19 cellular contexts compared by ENCODE assay signal in the genomic region with DNA sequence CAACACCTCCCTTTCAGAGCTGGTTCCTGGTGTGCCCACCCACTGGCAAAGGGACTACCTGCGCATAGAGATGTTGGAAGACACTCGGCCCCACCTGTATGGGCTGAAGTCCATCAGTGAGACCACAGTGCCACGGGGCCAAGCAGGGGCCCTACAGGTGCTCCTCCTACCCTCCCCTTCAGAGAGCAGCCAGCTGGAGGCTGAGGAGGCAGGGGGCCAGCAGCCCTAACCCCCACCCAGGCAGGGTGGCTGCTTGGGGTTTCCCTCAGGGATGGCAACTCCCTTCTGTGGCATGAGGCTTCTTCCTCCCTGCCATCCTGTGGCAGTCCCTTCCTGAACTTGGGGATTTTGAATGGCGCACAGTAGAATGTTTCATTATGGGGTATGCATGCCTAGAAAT.
A peak's percentile ranks its signal among the peaks of the same experiment; 100 is the strongest.
DNase-seq lines count a peak whose midpoint lies in the region; ATAC-seq, FAIRE-seq and TF ChIP-seq lines count a peak whose summit lies in the region.
"Had no signal": no experiment of that assay in that cellular context is flagged by ENCODE, and none has a peak within 500 bp of the region (broad histone marks: within the 10 kb centered on the region; RNA-seq: fewer than 3 reads in every experiment).

No MANE protein-coding gene starts in this region.

- CTCF ChIA-PET in activated naive CD4-positive, alpha-beta T cell treated with anti-CD3 and anti-CD28 coated beads for 36 hours (lab: Charles Lee) = no interaction called here

- TF ChIP-seq POLR2A in H54 (IDR thresholded peaks at IDR 0.05; ENCODE audit: low read depth, low read length) = no peak

- intact Hi-C loops in activated naive CD4-positive, alpha-beta T cell treated with anti-CD3 and anti-CD28 coated beads for 36 hours (cut with micrococcal nuclease) = no loop called here

- H3K36me3 Mint-ChIP-seq in activated naive CD4-positive, alpha-beta T cell treated with anti-CD3 and anti-CD28 coated beads for 36 hours (ENCODE audit: low read depth) = peaks cover 20% of the 10 kb centered on the region
- H3K36me3 Mint-ChIP-seq in activated naive CD8-positive, alpha-beta T cell = peaks cover 15% of the 10 kb centered on the region

- no peak for DNase-seq in activated naive CD4-positive, alpha-beta T cell treated with anti-CD3 and anti-CD28 coated beads for 36 hours
- no peak for DNase-seq in activated naive CD4-positive, alpha-beta T cell (lab: John Stamatoyannopoulos, UW)
- DNase-seq in mesenteric fat pad (ENCODE audit: low spot score) (peak; percentile 81), H54 (ENCODE audit: insufficient read length, low spot score) (no peak), LoVo (ENCODE audit: low spot score) (no peak)
- peak; percentile 3 for DNase-seq in stimulated activated naive CD8-positive, alpha-beta T cell treated with anti-CD3 and anti-CD28 coated beads, Interleukin-15, Interleukin-2, amounts not matched to agents 100 U/mL and 50 U/mL, for 24 hours
- no peak for DNase-seq in activated CD4-positive, alpha-beta T cell treated with anti-CD3 and anti-CD28 coated beads, Interleukin-2, amount 50 U/mL, for 4 hours
- DNase-seq: DMS79 treated with DMSO at 0.1 percent for 48 hours, MV-4-11, NCI-H1436, NCI-H510A treated with DMSO at 0.1 percent for 48 hours had no signal

- FAIRE-seq in H54 (lab: Jason Lieb, UNC) = no peak
- FAIRE-seq: A549, D721Med, G401.6, GM12892, GM19239, RCC 7860 had no signal

- peak overlapping the region; percentile 51 for H3K27ac Mint-ChIP-seq in activated naive CD4-positive, alpha-beta T cell treated with anti-CD3 and anti-CD28 coated beads for 36 hours
- peak overlapping the region; percentile 61 for H3K27ac Mint-ChIP-seq in activated naive CD8-positive, alpha-beta T cell

- no peak for ATAC-seq in stimulated activated naive CD8-positive, alpha-beta T cell treated with anti-CD3 and anti-CD28 coated beads, Interleukin-15, Interleukin-2, amounts not matched to agents 100 U/mL and 50 U/mL, for 24 hours
- ATAC-seq: A549 had no signal

- H3K27me3 Mint-ChIP-seq in activated naive CD4-positive, alpha-beta T cell treated with anti-CD3 and anti-CD28 coated beads for 36 hours (ENCODE audit: low read depth) = no peaks in the 10 kb centered on the region
- no peaks in the 10 kb centered on the region for H3K27me3 Mint-ChIP-seq in activated naive CD8-positive, alpha-beta T cell
- H3K27me3 Mint-ChIP-seq: IgD-negative memory B cell had no signal

- peaks cover 87% of the 10 kb centered on the region for H3K4me1 Mint-ChIP-seq in activated naive CD4-positive, alpha-beta T cell treated with anti-CD3 and anti-CD28 coated beads for 36 hours (ENCODE audit: low read depth)
- H3K4me1 Mint-ChIP-seq in activated naive CD8-positive, alpha-beta T cell (ENCODE audit: low read depth) = peaks cover 94% of the 10 kb centered on the region

- H3K9me3 Mint-ChIP-seq in activated naive CD4-positive, alpha-beta T cell treated with anti-CD3 and anti-CD28 coated beads for 36 hours = no peaks in the 10 kb centered on the region
- H3K9me3 Mint-ChIP-seq in activated naive CD8-positive, alpha-beta T cell (ENCODE audit: low read depth) = no peaks in the 10 kb centered on the region
- H3K9me3 Mint-ChIP-seq: IgD-negative memory B cell had no signal

- H3K4me3 Mint-ChIP-seq in activated naive CD4-positive, alpha-beta T cell treated with anti-CD3 and anti-CD28 coated beads for 36 hours = no peak overlapping the region
- H3K4me3 Mint-ChIP-seq in activated naive CD8-positive, alpha-beta T cell = no peak overlapping the region
- H3K4me3 Mint-ChIP-seq: IgD-negative memory B cell had no signal

Comparison
In these comparisons a context has a peak if more than half of its experiments do, and no peak if none do; other contexts are left out.
1. DNase-seq: peak in mesenteric fat pad (single experiment) and stimulated activated naive CD8-positive, alpha-beta T cell treated with anti-CD3 and anti-CD28 coated beads, Interleukin-15, Interleukin-2, amounts not matched to agents 100 U/mL and 50 U/mL, for 24 hours (single experiment); none in activated naive CD4-positive, alpha-beta T cell treated with anti-CD3 and anti-CD28 coated beads for 36 hours (single experiment), activated naive CD4-positive, alpha-beta T cell (0 of 4), H54 (single experiment), LoVo (single experiment) and activated CD4-positive, alpha-beta T cell treated with anti-CD3 and anti-CD28 coated beads, Interleukin-2, amount 50 U/mL, for 4 hours (0 of 2).